ENCODE assay signal across 17 cellular contexts in genomic region chr3:172542999-172543398, GRCh38. TPM values are rescaled to one million over a fixed set of nuclear protein-coding genes. Genes with fewer than 3 reads are reported as not detected.
DNase-seq lines count a peak whose midpoint lies in the region; TF ChIP-seq lines count a peak whose summit lies in the region.
"Had no signal": no experiment of that assay in that cellular context is flagged by ENCODE, and none has a peak within 500 bp of the region (broad histone marks: within the 10 kb centered on the region; RNA-seq: fewer than 3 reads in every experiment).

No MANE protein-coding gene starts in this region.

- no peaks in the 10 kb centered on the region for H3K9me3 ChIP-seq in parathyroid adenoma (ENCODE audit: control insufficient read depth, low read length)
- H3K9me3 ChIP-seq in MM.1S (replicated peaks; ENCODE audit: insufficient read depth, low read length) = no peaks in the 10 kb centered on the region

- H3K79me2 ChIP-seq in parathyroid adenoma (no peaks in the 10 kb centered on the region), MM.1S (ENCODE audit: low read length) (no peaks in the 10 kb centered on the region)

- DNase-seq in M059J (ENCODE audit: low read depth) = peak; percentile 56
- DNase-seq in epithelial cell of prostate (ENCODE audit: low read depth, low spot score) = no peak
- no peak for DNase-seq in DMS 273 (lab: John Stamatoyannopoulos, UW; ENCODE audit: unreplicated experiment)
- no peak for DNase-seq in anterior cingulate cortex (lab: John Stamatoyannopoulos, UW)
- no peak for DNase-seq in MM.1S
- DNase-seq: COR-L47, H9, IMR-90, Kasumi-1, NCI-H1694 treated with DMSO at 0.1 percent for 48 hours, NCI-H226, NCI-H524 treated with DMSO at 0.1 percent for 48 hours, SHP77 treated with DMSO at 0.1 percent for 48 hours had no signal

- H3K36me3 ChIP-seq in parathyroid adenoma (ENCODE audit: control insufficient read depth, insufficient read depth, low read length) (no peaks in the 10 kb centered on the region), MM.1S (replicated peaks; ENCODE audit: insufficient read depth, low read length) (no peaks in the 10 kb centered on the region)

- peaks cover 60% of the 10 kb centered on the region for H3K4me1 ChIP-seq in parathyroid adenoma
- peaks cover 16% of the 10 kb centered on the region for H3K4me1 ChIP-seq in MM.1S (ENCODE audit: low read length)

- TF ChIP-seq CTCF in C4-2B (conservative IDR thresholded peaks at IDR 0.05) (no peak), parathyroid adenoma (IDR thresholded peaks at IDR 0.05) (no peak), MM.1S (IDR thresholded peaks at IDR 0.05; ENCODE audit: low read length) (no peak)

- H2AFZ ChIP-seq in parathyroid adenoma = peak overlapping the region; percentile 43
- H2AFZ ChIP-seq in MM.1S (ENCODE audit: low read length) = no peak overlapping the region

- no peaks in the 10 kb centered on the region for H3K9me2 ChIP-seq in MM.1S (replicated peaks; ENCODE audit: insufficient read depth, low read length)

- H4K20me1 ChIP-seq in MM.1S (ENCODE audit: insufficient read depth, low read length) = no peaks in the 10 kb centered on the region

- H3K9ac ChIP-seq in parathyroid adenoma (no peak overlapping the region), MM.1S (ENCODE audit: low read length) (no peak overlapping the region)

- no peak overlapping the region for H3K4me3 ChIP-seq in parathyroid adenoma (ENCODE audit: low read depth, low read length)
- no peak overlapping the region for H3K4me3 ChIP-seq in MM.1S (ENCODE audit: low read length)

- H3K4me2 ChIP-seq in parathyroid adenoma (ENCODE audit: low read length) (peak overlapping the region; percentile 55), MM.1S (ENCODE audit: low read depth, low read length) (no peak overlapping the region)

- H3K27ac ChIP-seq in C4-2B (peak overlapping the region; percentile 54), epithelial cell of prostate (peak overlapping the region; percentile 20), parathyroid adenoma (peak overlapping the region; percentile 91), MM.1S (ENCODE audit: low read length) (no peak overlapping the region)

- H3F3A ChIP-seq in MM.1S (ENCODE audit: insufficient read depth, low read length) = peaks cover 9% of the 10 kb centered on the region; the same call in 1 of the 2 replicates

- H3K27me3 ChIP-seq in parathyroid adenoma (ENCODE audit: control insufficient read depth, insufficient read depth, low read length) (no peaks in the 10 kb centered on the region), MM.1S (replicated peaks; ENCODE audit: insufficient read depth, low read length) (no peaks in the 10 kb centered on the region)

RNA-seq across cellular contexts. Expression of gene TNFSF10, which starts 19.8 kb away (rescaled TPM):
- total RNA-seq in M059J (2014; rRNA removed; shearing (Covaris generic)) = 181 and 241 TPM in 2 replicates
- total RNA-seq: A673, H9, HT1080 had no signal
